Comparison of ENCODE assay signal across 8 cellular contexts in genomic region chr19:51593969-51594773, GRCh38. TPM values are rescaled to one million over a fixed set of nuclear protein-coding genes. Genes with fewer than 3 reads are reported as not detected.
DNase-seq lines count a peak whose midpoint lies in the region; ATAC-seq and TF ChIP-seq lines count a peak whose summit lies in the region.

No MANE protein-coding gene starts in this region.

- peak overlapping the region; percentile 96 for H3K4me3 Mint-ChIP-seq in activated B cell treated with CpG ODN at 0.5 μM for 24 hours
- peak overlapping the region; percentile 92 to 98 (median 96) for H3K4me3 Mint-ChIP-seq in immature natural killer cell

- H3K4me1 ChIP-seq in A673 (ENCODE audit: insufficient read depth, low read length, poor library complexity, severe bottlenecking) (no peaks in the 10 kb centered on the region), smooth muscle cell (ENCODE audit: low read depth) (no peaks in the 10 kb centered on the region)

- H3K27me3 ChIP-seq in A673 (replicated peaks; ENCODE audit: insufficient read depth, low read depth, low read length, poor library complexity): no peaks in the 10 kb centered on the region
- no peaks in the 10 kb centered on the region for H3K27me3 ChIP-seq in smooth muscle cell (ENCODE audit: low read depth)

- H3K36me3 ChIP-seq in A673 (ENCODE audit: insufficient read depth, low read length, poor library complexity, severe bottlenecking) (no peaks in the 10 kb centered on the region), smooth muscle cell (ENCODE audit: low read depth) (no peaks in the 10 kb centered on the region)

- intact Hi-C loops in A673 (cut with micrococcal nuclease; ENCODE audit: unreplicated experiment): loop anchor here (2.0 kb wide), 1 partner anchor 23 kb away; the partner anchor contains the start of gene ZNF175
- intact Hi-C loops in activated B cell treated with CpG ODN at 0.5 μM for 24 hours (cut with micrococcal nuclease): loop anchor here (1.0 kb wide), 3 partner anchors 13 to 486 kb away; partner anchors contain the start of genes CTU1 and ZNF175

- WGBS in smooth muscle cell (ENCODE audit: low lambda C conversion rate): 42% methylated on average over 61 of the region's 61 CpGs

- H3K4me3 ChIP-seq in A673 (ENCODE audit: low read depth, low read length, poor library complexity, severe bottlenecking) (peak overlapping the region; percentile 59), smooth muscle cell (peak overlapping the region; percentile 60)

- peak overlapping the region; percentile 83 for H2AFZ ChIP-seq in smooth muscle cell (ENCODE audit: low read depth)

- TF ChIP-seq CTCF in A673 (conservative IDR thresholded peaks at IDR 0.05; ENCODE audit: low read depth, low read length) (no peak), activated B cell treated with CpG ODN at 0.5 μM for 24 hours (IDR thresholded peaks at IDR 0.05) (no peak), smooth muscle cell (IDR thresholded peaks at IDR 0.05; ENCODE audit: borderline replicate concordance, insufficient read depth, poor library complexity, severe bottlenecking) (no peak)

- H4K20me1 ChIP-seq in smooth muscle cell (ENCODE audit: low read depth): no peaks in the 10 kb centered on the region

- no peaks in the 10 kb centered on the region for H3K9me3 ChIP-seq in A673 (ENCODE audit: low read depth, low read length, poor library complexity, severe bottlenecking)
- H3K9me3 ChIP-seq in smooth muscle cell (replicated peaks; ENCODE audit: low read depth): no peaks in the 10 kb centered on the region

- H3F3A ChIP-seq in smooth muscle cell (ENCODE audit: low read depth): no peaks in the 10 kb centered on the region

- H3K36me3 Mint-ChIP-seq in activated B cell treated with CpG ODN at 0.5 μM for 24 hours (ENCODE audit: low read depth) (peaks cover 13% of the 10 kb centered on the region), immature natural killer cell (peaks cover 0 to 9% (median 4%) of the 10 kb centered on the region in 3 donors)

- peak; percentile 96 for ATAC-seq in GM18907 (IDR thresholded peaks at IDR 0.05; ENCODE audit: unreplicated experiment)
- ATAC-seq in HG03139 (IDR thresholded peaks at IDR 0.05; ENCODE audit: unreplicated experiment): peak; percentile 96
- peak; percentile 100 for ATAC-seq in activated B cell treated with CpG ODN at 0.5 μM for 24 hours (ENCODE audit: low read depth)

- H3K4me1 Mint-ChIP-seq in activated B cell treated with CpG ODN at 0.5 μM for 24 hours (peaks cover 27% of the 10 kb centered on the region), immature natural killer cell (peaks cover 20 to 25% of the 10 kb centered on the region in 2 donors)

- H3K79me2 ChIP-seq in smooth muscle cell (ENCODE audit: low read depth): no peaks in the 10 kb centered on the region

- POLR2A ChIA-PET in A673 (lab: Charles Lee; ENCODE audit: low non-redundant PET) (no interaction called here), activated B cell treated with CpG ODN at 0.5 μM for 24 hours (lab: Charles Lee) (interaction anchor here (0.6 to 1.3 kb wide), 9 partner anchors 9 to 1225 kb away, joined by 3 to 5 read pairs (median 3); partner anchors contain the start of genes SIGLEC10 and SIGLEC6)

- CTCF ChIA-PET in A673 (lab: Charles Lee): interaction anchor here (0.7 kb wide), 1 partner anchor 14 kb away, joined by 3 read pairs; no protein-coding TSS in a partner anchor
- CTCF ChIA-PET in activated B cell treated with CpG ODN at 0.5 μM for 24 hours (lab: Charles Lee): interaction anchor here (0.7 to 1.3 kb wide), 3 partner anchors 44 to 63 kb away, joined by 3 to 4 read pairs (median 3); no protein-coding TSS in a partner anchor

- peak overlapping the region; percentile 78 for H3K4me2 ChIP-seq in smooth muscle cell

- H3K27ac Mint-ChIP-seq in activated B cell treated with CpG ODN at 0.5 μM for 24 hours (peak overlapping the region; percentile 90), immature natural killer cell (peak overlapping the region; percentile 64 to 87 (median 81))

- H3K9ac ChIP-seq in smooth muscle cell (ENCODE audit: low read depth): no peak overlapping the region

- peak; percentile 98 for DNase-seq in A673 (ENCODE audit: low spot score)
- peak; percentile 96 for DNase-seq in NCI-H2227 (lab: John Stamatoyannopoulos, UW; ENCODE audit: unreplicated experiment)
- DNase-seq in activated B cell treated with CpG ODN at 0.5 μM for 24 hours: peak; percentile 93
- peak; percentile 92 for DNase-seq in central memory CD4-positive, alpha-beta T cell
- peak; percentile 93 to 94 (median 94) for DNase-seq in immature natural killer cell
- peak; percentile 55 for DNase-seq in smooth muscle cell (lab: John Stamatoyannopoulos, UW; ENCODE audit: unreplicated experiment)

- H3K9me3 Mint-ChIP-seq in activated B cell treated with CpG ODN at 0.5 μM for 24 hours (no peaks in the 10 kb centered on the region), immature natural killer cell (peaks cover 0 to 7% (median 0%) of the 10 kb centered on the region in 6 donors)

- no TSS peak for BruUV-seq in A673 (replicated peaks; lab: Mats Ljungman, UMichigan)

- H3K27me3 Mint-ChIP-seq in activated B cell treated with CpG ODN at 0.5 μM for 24 hours (no peaks in the 10 kb centered on the region), immature natural killer cell (ENCODE audit: low read depth in 3 of 3) (peaks cover 2 to 5% (median 3%) of the 10 kb centered on the region in 3 donors)

- H3K27ac ChIP-seq in A673 (ENCODE audit: low read depth, low read length, poor library complexity, severe bottlenecking) (peak overlapping the region; percentile 18), smooth muscle cell (ENCODE audit: low read depth) (no peak overlapping the region)

RNA-seq across cellular contexts. Expression of gene ZNF175, which starts 23.1 kb away (rescaled TPM):
- 10.4 and 15.1 TPM in 2 replicates for total RNA-seq in A673 (2021)
- 20.6 and 23.6 TPM in 2 replicates for total RNA-seq in activated B cell treated with CpG ODN at 0.5 μM for 24 hours
- polyA plus RNA-seq in immature natural killer cell: 1 to 10 TPM in 1 of 3 donors, under 1 TPM in 2; 0.79 to 2.2 (median 0.81) TPM
- 3.6 and 6.9 TPM in 2 replicates for total RNA-seq in smooth muscle cell
- polyA plus RNA-seq in smooth muscle cell: 1.1 TPM in 2 replicates

RNA-seq across cellular contexts. Expression of gene SIGLEC5, which starts 36.0 kb away (rescaled TPM):
- not detected in 2 replicates for total RNA-seq in A673 (2021)
- total RNA-seq in activated B cell treated with CpG ODN at 0.5 μM for 24 hours: 0.22 TPM in 1 of 2 replicates, not detected in the other
- under 1 TPM in 1 of 3 donors, not detected in 2; 0.49 TPM for polyA plus RNA-seq in immature natural killer cell
- not detected in 2 replicates for total RNA-seq in smooth muscle cell
- polyA plus RNA-seq in smooth muscle cell: not detected in 2 replicates

RNA-seq across cellular contexts. Expression of gene SIGLEC14, which starts 52.5 kb away (rescaled TPM):
- not detected in 2 replicates for total RNA-seq in A673 (2021)
- 10.5 and 12.8 TPM in 2 replicates for total RNA-seq in activated B cell treated with CpG ODN at 0.5 μM for 24 hours
- polyA plus RNA-seq in immature natural killer cell: 1 to 10 TPM in 1 of 3 donors, under 1 TPM in 2; 0.12 to 1.9 (median 0.99) TPM
- not detected in 2 replicates for total RNA-seq in smooth muscle cell
- not detected in 2 replicates for polyA plus RNA-seq in smooth muscle cell

Comparison
In these comparisons a context has a peak if more than half of its experiments do, and no peak if none do; other contexts are left out.
1. RNA of gene SIGLEC14, which starts 52.5 kb away (total RNA-seq): 10.5 to 12.8 TPM in activated B cell treated with CpG ODN at 0.5 μM for 24 hours; not detected in A673 and not detected in smooth muscle cell; every median in the first group is over 10 times any median in the second.
2. Peak in every context shown above with its lines, with median percentiles within 50 percentile points of each other: DNase-seq and ATAC-seq.